1 cellular context compared by ENCODE assay signal in the genomic region with DNA sequence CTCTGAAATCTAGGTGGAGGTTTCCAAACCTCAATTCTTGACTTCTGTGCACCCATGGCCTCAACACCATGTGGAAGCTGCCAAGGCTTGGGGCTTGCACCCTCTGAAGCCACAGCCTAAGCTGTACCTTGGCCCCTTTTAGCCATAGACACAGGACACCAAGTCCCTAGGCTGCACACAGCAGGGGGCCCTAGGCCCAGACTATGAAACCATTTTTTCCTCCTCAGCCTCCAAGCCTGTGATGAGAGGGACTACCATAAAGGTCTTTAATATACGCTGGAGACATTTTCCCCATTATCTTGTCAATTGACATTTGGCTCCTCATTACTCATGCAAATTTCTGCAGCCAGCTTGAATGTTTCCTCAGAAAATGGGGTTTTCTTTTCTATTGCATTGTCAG. TPM values are rescaled to one million over a fixed set of nuclear protein-coding genes. Genes with fewer than 3 reads are reported as not detected.
"Had no signal": no experiment of that assay in that cellular context is flagged by ENCODE, and none has a peak within 500 bp of the region (broad histone marks: within the 10 kb centered on the region; RNA-seq: fewer than 3 reads in every experiment).

No MANE protein-coding gene starts in this region.

RNA-seq across cellular contexts. Expression of gene RASGRF1, which starts 53.7 kb away (rescaled TPM):
- total RNA-seq: NCI-H460 had no signal
